Comparison of ENCODE assay signal across 23 cellular contexts in genomic region chr13:48647625-48648024, GRCh38. TPM values are rescaled to one million over a fixed set of nuclear protein-coding genes. Genes with fewer than 3 reads are reported as not detected.
DNase-seq lines count a peak whose midpoint lies in the region; ATAC-seq, FAIRE-seq and TF ChIP-seq lines count a peak whose summit lies in the region.
"Had no signal": no experiment of that assay in that cellular context is flagged by ENCODE, and none has a peak within 500 bp of the region (broad histone marks: within the 10 kb centered on the region; RNA-seq: fewer than 3 reads in every experiment).

No MANE protein-coding gene starts in this region.

- no peak overlapping the region for H3K27ac Mint-ChIP-seq in CD4-positive, alpha-beta memory T cell
- H3K27ac Mint-ChIP-seq: activated T-helper 2 cell treated with anti-CD3 and anti-CD28 coated beads, Interferon-gamma antibody, Interleukin-2, Interleukin-4, amounts not matched to agents 10 μg/mL and 5 μg/mL and 100 μg/mL, durations not matched to agents 14 hours and 24 hours and 36 hours; T-helper 1 cell treated with Interleukin-12 subunit alpha and Interleukin-12 subunit beta and Interleukin-4 antibody, amounts not matched to agents 30 μg/mL and 1 μg/mL, for 36 hours; WTC11 had no signal

- BruUV-seq in HCT116 (replicated peaks; lab: Mats Ljungman, UMichigan) (no TSS peak), GM12878 (replicated peaks; lab: Mats Ljungman, UMichigan) (no TSS peak), HepG2 (replicated peaks; lab: Mats Ljungman, UMichigan) (no TSS peak)

- H3K9me3 ChIP-seq in DND-41 (ENCODE audit: insufficient read depth, low read length, severe bottlenecking): no peaks in the 10 kb centered on the region
- no peaks in the 10 kb centered on the region for H3K9me3 ChIP-seq in HCT116 (ENCODE audit: control insufficient read depth in 1 of 2, insufficient read depth in 1 of 2, low read depth in 1 of 2, low read length in 2 of 2)
- H3K9me3 ChIP-seq in GM12878 (replicated peaks; ENCODE audit: control insufficient read depth, insufficient read depth, low read length): no peaks in the 10 kb centered on the region
- no peaks in the 10 kb centered on the region for H3K9me3 ChIP-seq in HepG2 (ENCODE audit: low read length)
- no peaks in the 10 kb centered on the region for H3K9me3 ChIP-seq in CD4-positive, alpha-beta memory T cell (ENCODE audit: control insufficient read depth in 1 of 2, low read length in 2 of 2)
- H3K9me3 ChIP-seq: left lung, ovary had no signal

- 27% methylated on average over 2 of the region's 2 CpGs for WGBS in GM12878 (ENCODE audit: insufficient coverage, insufficient replicate concordance, low lambda C conversion rate, missing lambda C conversion rate)
- WGBS in HepG2 (ENCODE audit: low lambda C conversion rate): 11% methylated on average over 2 of the region's 2 CpGs

- peaks cover 5% of the 10 kb centered on the region for H3K4me1 ChIP-seq in DND-41 (ENCODE audit: insufficient read depth, low read length)
- H3K4me1 ChIP-seq in HCT116 (ENCODE audit: control insufficient read depth in 1 of 2, insufficient read depth in 2 of 2, low read length in 2 of 2): peaks cover 0 to 10% of the 10 kb centered on the region in 2 experiments; a peak in 2 of 4 replicates
- no peaks in the 10 kb centered on the region for H3K4me1 ChIP-seq in GM12878 (ENCODE audit: control insufficient read depth, insufficient read depth, low read length)
- H3K4me1 ChIP-seq in HepG2 (ENCODE audit: insufficient read depth, low read length): no peaks in the 10 kb centered on the region; the same call in 1 of the 2 replicates
- H3K4me1 ChIP-seq in CD4-positive, alpha-beta memory T cell (ENCODE audit: insufficient read depth, low read length): peaks cover 15% of the 10 kb centered on the region

- peaks cover 0 to 3% of the 10 kb centered on the region in 2 donors for H3K27me3 Mint-ChIP-seq in CD4-positive, alpha-beta memory T cell

- no peak overlapping the region for H3K4me3 Mint-ChIP-seq in CD4-positive, alpha-beta memory T cell
- H3K4me3 Mint-ChIP-seq: T-helper 1 cell treated with Interleukin-12 subunit alpha and Interleukin-12 subunit beta and Interleukin-4 antibody, amounts not matched to agents 30 μg/mL and 1 μg/mL, for 36 hours; WTC11 had no signal

- ATAC-seq in DND-41 (ENCODE audit: insufficient read depth, low read depth): no peak
- ATAC-seq in HCT116: no peak
- ATAC-seq in GM12878: peak; percentile 46; the same call in 2 of the 3 replicates
- peak; percentile 92 for ATAC-seq in HepG2
- ATAC-seq in GM21423 (IDR thresholded peaks at IDR 0.05; ENCODE audit: unreplicated experiment): no peak
- ATAC-seq: foreskin keratinocyte, left lung, WTC11 had no signal

- DNase-seq in DND-41: no peak
- DNase-seq in HCT116 (ENCODE audit: low read depth, low spot score): no peak
- no peak for DNase-seq in GM12878 (ENCODE audit: low read depth, low spot score)
- DNase-seq in HepG2 (ENCODE audit: low spot score): peak; percentile 34
- no peak for DNase-seq in OCI-M2 (lab: John Stamatoyannopoulos, UW; ENCODE audit: unreplicated experiment)
- DNase-seq in D341Med (ENCODE audit: low spot score): no peak
- no peak for DNase-seq in CD4-positive, alpha-beta memory T cell
- DNase-seq: amygdala; foreskin keratinocyte; GM23248; left lung; NCI-H146; NCI-H226; ovary; SHP77 treated with DMSO at 0.1 percent for 48 hours; stimulated activated CD4-positive, alpha-beta T cell treated with anti-CD3 and anti-CD28 coated beads, Interleukin-4, amount 100 ng/mL, for 24 hours; stimulated activated CD8-positive, alpha-beta memory T cell treated with anti-CD3 and anti-CD28 coated beads, Interleukin-4, amount 100 ng/mL, for 48 hours had no signal

- TF ChIP-seq CTCF in DND-41 (IDR thresholded peaks at IDR 0.05; ENCODE audit: borderline replicate concordance, extremely low read depth, low read length, poor library complexity, severe bottlenecking) (peak; percentile 46), HCT116 (IDR thresholded peaks at IDR 0.05 in 2 of 3, conservative IDR thresholded peaks at IDR 0.05 in 1 of 3; ENCODE audit: borderline replicate concordance in 1 of 3, insufficient read depth in 1 of 3, low read depth in 2 of 3, low read length in 2 of 3) (0 out of 6 replicates have a peak, but pooled peaks of 1 of the 3 experiments have one; percentile 4), GM12878 (IDR thresholded peaks at IDR 0.05 in 2 of 3, conservative IDR thresholded peaks at IDR 0.05 in 1 of 3; ENCODE audit: control insufficient read depth in 2 of 3, extremely low read depth in 1 of 3, insufficient read depth in 1 of 3, low read depth in 3 of 3, low read length in 3 of 3) (peak in 2 of 3 experiments; percentile 16 to 20; a peak in 1 of 6 replicates), HepG2 (CRISPR knock-in tag; IDR thresholded peaks at IDR 0.05) (peak; percentile 85)

- no peaks in the 10 kb centered on the region for H3K9me2 ChIP-seq in HCT116 (ENCODE audit: insufficient read depth)

- TF ChIP-seq POLR2A in HCT116 (IDR thresholded peaks at IDR 0.05; ENCODE audit: borderline replicate concordance, extremely low read depth, insufficient read depth, insufficient read length) (no peak), GM12878 (IDR thresholded peaks at IDR 0.05; ENCODE audit: low read depth, low read length) (no peak), HepG2 (IDR thresholded peaks at IDR 0.05; ENCODE audit: insufficient read depth in 1 of 2, low read depth in 2 of 2, low read length in 2 of 2) (no peak)

- CTCF ChIA-PET in HCT116 (lab: Charles Lee) (no interaction called here), GM12878 (lab: Yijun Ruan, JAX) (no interaction called here), HepG2 (lab: Yijun Ruan, JAX; ENCODE audit: low intra/inter-chr PET ratio, low total read pairs) (interaction anchor here (3.2 kb wide), 1 partner anchor 52 kb away, joined by 28 read pairs; no protein-coding TSS in a partner anchor)
- CTCF ChIA-PET in CD4-positive, alpha-beta memory T cell (lab: Charles Lee; ENCODE audit: partially characterized antibody): interaction anchor here (1.2 kb wide), 1 partner anchor 9 kb away, joined by 3 read pairs; no protein-coding TSS in a partner anchor

- H3K4me3 ChIP-seq in DND-41 (ENCODE audit: low read depth in 1 of 2, low read length in 2 of 2) (no peak overlapping the region), HCT116 (replicated peaks in 1 of 2; ENCODE audit: low read depth in 1 of 2, low read length in 2 of 2) (no peak overlapping the region), GM12878 (no peak overlapping the region), HepG2 (replicated peaks in 1 of 3; ENCODE audit: insufficient read depth in 1 of 3, low read depth in 2 of 3, low read length in 3 of 3) (no peak overlapping the region)
- no peak overlapping the region for H3K4me3 ChIP-seq in CD4-positive, alpha-beta memory T cell (ENCODE audit: low read length in 2 of 2)
- H3K4me3 ChIP-seq: GM23248, left lung, ovary, skin epidermis had no signal

- no peaks in the 10 kb centered on the region for H4K20me1 ChIP-seq in DND-41 (ENCODE audit: insufficient read depth, low read length)
- no peaks in the 10 kb centered on the region for H4K20me1 ChIP-seq in HCT116 (ENCODE audit: insufficient read depth)
- no peaks in the 10 kb centered on the region for H4K20me1 ChIP-seq in GM12878 (ENCODE audit: control insufficient read depth, insufficient read depth)
- H4K20me1 ChIP-seq in HepG2 (ENCODE audit: insufficient read depth, low read length): no peaks in the 10 kb centered on the region

- TF ChIP-seq EP300 in GM12878 (IDR thresholded peaks at IDR 0.05; ENCODE audit: borderline replicate concordance in 1 of 2, control insufficient read depth in 1 of 2, low read depth in 2 of 2, low read length in 2 of 2) (no peak), HepG2 (IDR thresholded peaks at IDR 0.05; ENCODE audit: low read depth in 2 of 2, low read length in 2 of 2) (no peak), HepG2 (CRISPR knock-in tag; IDR thresholded peaks at IDR 0.05; ENCODE audit: borderline replicate concordance) (no peak)

- no peak overlapping the region for H3K27ac ChIP-seq in DND-41 (ENCODE audit: low read length)
- H3K27ac ChIP-seq in HCT116 (ENCODE audit: low read depth, low read length): no peak overlapping the region
- no peak overlapping the region for H3K27ac ChIP-seq in GM12878 (ENCODE audit: control insufficient read depth, insufficient read depth)
- no peak overlapping the region for H3K27ac ChIP-seq in HepG2 (ENCODE audit: extremely low read length, insufficient read depth, low read length)
- no peak overlapping the region for H3K27ac ChIP-seq in CD4-positive, alpha-beta memory T cell (ENCODE audit: low read depth, low read length)
- H3K27ac ChIP-seq: foreskin keratinocyte, GM23248, left lung, ovary, skin epidermis had no signal

- H3K4me2 ChIP-seq in DND-41 (ENCODE audit: insufficient read depth, low read length) (no peak overlapping the region), HCT116 (ENCODE audit: low read length) (no peak overlapping the region), GM12878 (ENCODE audit: control insufficient read depth, insufficient read depth) (no peak overlapping the region), HepG2 (ENCODE audit: low read depth, low read length) (no peak overlapping the region)

- no peaks in the 10 kb centered on the region for H3K27me3 ChIP-seq in DND-41 (ENCODE audit: insufficient read depth, low read length, poor library complexity)
- no peaks in the 10 kb centered on the region for H3K27me3 ChIP-seq in HCT116 (ENCODE audit: insufficient read depth, low read length)
- H3K27me3 ChIP-seq in GM12878 (replicated peaks in 1 of 2; ENCODE audit: control insufficient read depth in 2 of 2, insufficient read depth in 2 of 2, low read length in 1 of 2): peaks cover 2 to 3% of the 10 kb centered on the region in 2 experiments; a peak in 1 of 4 replicates
- peaks cover 0 to 10% of the 10 kb centered on the region in 2 experiments; a peak in 1 of 5 replicates for H3K27me3 ChIP-seq in HepG2 (ENCODE audit: control insufficient read depth in 1 of 2, insufficient read depth in 2 of 2, low read length in 2 of 2)
- no peaks in the 10 kb centered on the region for H3K27me3 ChIP-seq in CD4-positive, alpha-beta memory T cell (ENCODE audit: insufficient read depth, low read length)
- H3K27me3 ChIP-seq: left lung, ovary had no signal

- TF ChIP-seq RAD21 in HCT116 (IDR thresholded peaks at IDR 0.05; ENCODE audit: low read depth) (peak; percentile 27; the same call in 1 of the 2 replicates), GM12878 (IDR thresholded peaks at IDR 0.05; ENCODE audit: insufficient read depth, low read depth, low read length) (peak; percentile 38; the same call in 1 of the 2 replicates), HepG2 (CRISPR knock-in tag; IDR thresholded peaks at IDR 0.05) (peak; percentile 54)

- RAD21 ChIA-PET in HCT116 (lab: Charles Lee; ENCODE audit: low non-redundant PET in 1 of 2, low total read pairs in 2 of 2, uncharacterized antibody in 2 of 2, unreplicated experiment in 2 of 2): no interaction called here
- RAD21 ChIA-PET in GM12878 (lab: Charles Lee; ENCODE audit: unreplicated experiment): no interaction called here

- peaks cover 6 to 17% (median 8%) of the 10 kb centered on the region in 4 donors for H3K4me1 Mint-ChIP-seq in CD4-positive, alpha-beta memory T cell

- FAIRE-seq in GM12878 (lab: Jason Lieb, UNC) (no peak), HepG2 (lab: Jason Lieb, UNC) (no peak)
- FAIRE-seq: endometrium had no signal

- H3K9me3 Mint-ChIP-seq in CD4-positive, alpha-beta memory T cell: no peaks in the 10 kb centered on the region
- H3K9me3 Mint-ChIP-seq: activated T-helper 2 cell treated with anti-CD3 and anti-CD28 coated beads, Interferon-gamma antibody, Interleukin-2, Interleukin-4, amounts not matched to agents 10 μg/mL and 5 μg/mL and 100 μg/mL, durations not matched to agents 14 hours and 24 hours and 36 hours; T-helper 1 cell treated with Interleukin-12 subunit alpha and Interleukin-12 subunit beta and Interleukin-4 antibody, amounts not matched to agents 30 μg/mL and 1 μg/mL, for 36 hours; WTC11 had no signal

- POLR2A ChIA-PET in HCT116 (lab: Charles Lee) (no interaction called here), GM12878 (lab: Charles Lee) (no interaction called here), HepG2 (lab: Yijun Ruan, JAX) (no interaction called here)
- POLR2A ChIA-PET in CD4-positive, alpha-beta memory T cell (lab: Charles Lee; ENCODE audit: partially characterized antibody): no interaction called here

- H3K36me3 ChIP-seq in DND-41 (ENCODE audit: insufficient read depth, low read length): no peaks in the 10 kb centered on the region
- H3K36me3 ChIP-seq in HCT116 (ENCODE audit: control insufficient read depth in 1 of 2, insufficient read depth in 2 of 2, low read length in 2 of 2): no peaks in the 10 kb centered on the region
- H3K36me3 ChIP-seq in GM12878 (ENCODE audit: control insufficient read depth in 2 of 2, insufficient read depth in 2 of 2, low read length in 1 of 2): no peaks in the 10 kb centered on the region
- no peaks in the 10 kb centered on the region for H3K36me3 ChIP-seq in HepG2 (replicated peaks in 1 of 2; ENCODE audit: control insufficient read depth in 1 of 2, insufficient read depth in 2 of 2, low read length in 2 of 2)
- no peaks in the 10 kb centered on the region for H3K36me3 ChIP-seq in CD4-positive, alpha-beta memory T cell (ENCODE audit: insufficient read depth, low read length)
- H3K36me3 ChIP-seq: left lung, ovary had no signal

- in situ Hi-C loops in GM12878 (cut with MboI): no loop called here
- in situ Hi-C loops in HepG2 (cut with HindIII; ENCODE audit: extremely low pct_ligation_motif_present, low pct_unique_long_range_greater_than_20kb): loop anchor here (5.0 kb wide), 1 partner anchor 50 kb away; no protein-coding TSS in a partner anchor

- H2AFZ ChIP-seq in DND-41 (ENCODE audit: low read depth, low read length): no peak overlapping the region
- no peak overlapping the region for H2AFZ ChIP-seq in HCT116 (ENCODE audit: low read depth, low read length, poor library complexity, severe bottlenecking)
- no peak overlapping the region for H2AFZ ChIP-seq in GM12878 (ENCODE audit: control insufficient read depth, low read depth, low read length)
- H2AFZ ChIP-seq in HepG2 (ENCODE audit: low read length): no peak overlapping the region
- H2AFZ ChIP-seq: GM23248 had no signal

- H3K79me2 ChIP-seq in DND-41 (ENCODE audit: insufficient read depth, low read length) (no peaks in the 10 kb centered on the region), HCT116 (ENCODE audit: insufficient read depth, low read length) (no peaks in the 10 kb centered on the region), GM12878 (ENCODE audit: control insufficient read depth, insufficient read depth, low read length) (no peaks in the 10 kb centered on the region), HepG2 (ENCODE audit: insufficient read depth, low read length) (no peaks in the 10 kb centered on the region)

- H3K36me3 Mint-ChIP-seq in CD4-positive, alpha-beta memory T cell: no peaks in the 10 kb centered on the region
- H3K36me3 Mint-ChIP-seq: WTC11 had no signal

- H3K9ac ChIP-seq in DND-41 (ENCODE audit: low read depth, low read length) (no peak overlapping the region), HCT116 (ENCODE audit: low read length) (no peak overlapping the region), GM12878 (ENCODE audit: control insufficient read depth, insufficient read depth, low read length) (no peak overlapping the region), HepG2 (ENCODE audit: insufficient read depth, low read depth, low read length) (no peak overlapping the region)
- H3K9ac ChIP-seq: GM23248 had no signal

- intact Hi-C loops in HCT116 (cut with micrococcal nuclease): no loop called here
- intact Hi-C loops in GM12878 (cut with micrococcal nuclease; ENCODE audit: unreplicated experiment): no loop called here
- intact Hi-C loops in HepG2 (cut with micrococcal nuclease; ENCODE audit: unreplicated experiment): loop anchor here (1.0 kb wide), 1 partner anchor 52 kb away; no protein-coding TSS in a partner anchor
- intact Hi-C loops in CD4-positive, alpha-beta memory T cell (cut with micrococcal nuclease): no loop called here

- SMC1A ChIA-PET in GM12878 (lab: Charles Lee; ENCODE audit: uncharacterized antibody, unreplicated experiment): no interaction called here

RNA-seq across cellular contexts. Expression of gene CYSLTR2, which starts 6.1 kb away (rescaled TPM):
- total RNA-seq in HCT116 (2021; ENCODE audit: unreplicated experiment): not detected
- not detected in 2 replicates for polyA plus RNA-seq in HCT116 (2012)
- not detected in 2 replicates for total RNA-seq in GM12878 (2013; cell fraction: nucleolus; rRNA removed)
- under 0.01 TPM in 1 of 2 replicates, not detected in the other for total RNA-seq in GM12878 (2014; rRNA removed)
- total RNA-seq in GM12878 (2014; rRNA removed; fragmentation: Illumina TruSeq; extraction: Trizol): 0.04 TPM in 1 of 2 replicates, not detected in the other
- total RNA-seq in GM12878 (2021): 0.08 TPM in 1 of 2 replicates, not detected in the other
- polyA plus RNA-seq in GM12878 (2011; ENCODE audit: low read depth): 0.12 TPM
- 0.03 TPM in 1 of 2 replicates, not detected in the other for polyA plus RNA-seq in GM12878 (2011; rRNA removed)
- polyA plus RNA-seq in GM12878 (2011; cell fraction: cytosol; rRNA removed): 0.03 and 0.07 TPM in 2 replicates
- 0.03 and 0.04 TPM in 2 replicates for polyA plus RNA-seq in GM12878 (2011; cell fraction: nucleus; rRNA removed)
- 0.10 TPM in 1 of 2 replicates, not detected in the other for polyA plus RNA-seq in GM12878 (2012)
- 0.03 TPM in 1 of 2 replicates, not detected in the other for polyA plus RNA-seq in GM12878 (2014; fragmentation: Illumina TruSeq; extraction: Trizol)
- polyA plus RNA-seq in GM12878 (2014; fragmentation: Nextera tagmentation; extraction: Ambion mirVana): under 1 TPM in 1 of 2 experiments, not detected in 1; 0.02 TPM
- 0.03 TPM in 1 of 2 replicates, not detected in the other for polyA plus RNA-seq in GM12878 (2014; rRNA removed)
- polyA plus RNA-seq in GM12878 (2016; fragmentation: Nextera tagmentation; extraction: Ambion mirVana): not detected
- 0.07 TPM in 1 of 2 replicates, not detected in the other for polyA minus RNA-seq in GM12878 (2011; rRNA and poly(A)+ RNA removed)
- not detected in 2 replicates for polyA minus RNA-seq in GM12878 (2011; cell fraction: cytosol; rRNA and poly(A)+ RNA removed)
- not detected in 2 replicates for polyA minus RNA-seq in GM12878 (2011; cell fraction: nucleus; rRNA and poly(A)+ RNA removed)
- not detected in 2 replicates for total RNA-seq in HepG2 (2016; rRNA removed; fragmentation: Illumina TruSeq; extraction: Trizol)
- total RNA-seq in HepG2 (2016; cell fraction: cytosol; rRNA removed; fragmentation: Illumina TruSeq; extraction: Trizol; ENCODE audit: low read depth): not detected in 2 replicates
- total RNA-seq in HepG2 (2016; cell fraction: insoluble cytoplasmic fraction; rRNA removed; fragmentation: Illumina TruSeq; extraction: Trizol): not detected in 2 replicates
- not detected in 2 replicates for total RNA-seq in HepG2 (2016; cell fraction: membrane; rRNA removed; fragmentation: Illumina TruSeq; extraction: Trizol)
- not detected in 2 replicates for total RNA-seq in HepG2 (2016; cell fraction: nucleus; rRNA removed; fragmentation: Illumina TruSeq; extraction: Trizol)
- polyA plus RNA-seq in HepG2 (2011; rRNA removed): not detected in 2 replicates
- not detected in 2 replicates for polyA plus RNA-seq in HepG2 (2011; cell fraction: cytosol; rRNA removed)
- polyA plus RNA-seq in HepG2 (2011; cell fraction: nucleus; rRNA removed): not detected in 2 replicates
- polyA plus RNA-seq in HepG2 (2012): not detected in 2 replicates
- not detected in 2 replicates for polyA plus RNA-seq in HepG2 (2016; cell fraction: cytosol; fragmentation: Illumina TruSeq; extraction: Trizol; ENCODE audit: low read depth)
- polyA plus RNA-seq in HepG2 (2016; cell fraction: insoluble cytoplasmic fraction; fragmentation: Illumina TruSeq; extraction: Trizol; ENCODE audit: low read depth): not detected in 2 replicates
- polyA plus RNA-seq in HepG2 (2016; cell fraction: membrane; fragmentation: Illumina TruSeq; extraction: Trizol; ENCODE audit: low read depth): not detected in 2 replicates
- not detected in 2 replicates for polyA plus RNA-seq in HepG2 (2016; cell fraction: nucleus; fragmentation: Illumina TruSeq; extraction: Trizol; ENCODE audit: insufficient read depth, low read depth)
- not detected in 2 replicates for polyA minus RNA-seq in HepG2 (2011; rRNA and poly(A)+ RNA removed; ENCODE audit: low replicate concordance)
- polyA minus RNA-seq in HepG2 (2011; cell fraction: cytosol; rRNA and poly(A)+ RNA removed): not detected in 2 replicates
- polyA minus RNA-seq in HepG2 (2011; cell fraction: nucleus; rRNA and poly(A)+ RNA removed): not detected in 2 replicates
- total RNA-seq in CD4-positive, alpha-beta memory T cell: 1 to 10 TPM; 3.3 to 3.7 TPM
- 1 to 10 TPM in 1 of 2 donors, under 1 TPM in 1; 0.68 to 3.3 TPM for polyA plus RNA-seq in CD4-positive, alpha-beta memory T cell
- total RNA-seq: foreskin keratinocyte, GM23248, WTC11 had no signal
- polyA plus RNA-seq: foreskin keratinocyte, GM23248 had no signal

Comparison
In these comparisons a context has a peak if more than half of its experiments do, and no peak if none do; other contexts are left out.
1. ATAC-seq: peak in GM12878 (single experiment) and HepG2 (single experiment); none in DND-41 (single experiment), HCT116 (single experiment) and GM21423 (single experiment).
2. CTCF ChIA-PET loops: an anchor here in HepG2 (3.2 kb wide) and CD4-positive, alpha-beta memory T cell (1.2 kb wide); none called in HCT116 and GM12878.